ENCODE assay signal across 26 cellular contexts in genomic region chr1:56965191-56965590, GRCh38. TPM values are rescaled to one million over a fixed set of nuclear protein-coding genes. Genes with fewer than 3 reads are reported as not detected.
DNase-seq lines count a peak whose midpoint lies in the region; ATAC-seq, FAIRE-seq and TF ChIP-seq lines count a peak whose summit lies in the region.
"Had no signal": no experiment of that assay in that cellular context is flagged by ENCODE, and none has a peak within 500 bp of the region (broad histone marks: within the 10 kb centered on the region; RNA-seq: fewer than 3 reads in every experiment).

No MANE protein-coding gene starts in this region.

- peak overlapping the region; percentile 54 for H3K27ac Mint-ChIP-seq in neural crest cell (ENCODE audit: unreplicated experiment)
- H3K27ac Mint-ChIP-seq: CD4-positive, alpha-beta T cell; CD8-positive, alpha-beta memory T cell had no signal

- H3K9me3 Mint-ChIP-seq in neural crest cell = peaks cover 3% of the 10 kb centered on the region

- in situ Hi-C loops in HepG2 (cut with HindIII; ENCODE audit: extremely low pct_ligation_motif_present, low pct_unique_long_range_greater_than_20kb) = loop anchor here (5.0 kb wide), 1 partner anchor 133 kb away; no protein-coding TSS in a partner anchor

- peak overlapping the region; percentile 21; the same call in 1 of the 2 replicates for H3K9ac ChIP-seq in HepG2 (ENCODE audit: insufficient read depth, low read depth, low read length)
- H3K9ac ChIP-seq: BLaER1 treated with 17β-estradiol and CSF1 and Interleukin-3, amounts not matched to agents 10 nM and 100 nM; GM23248 had no signal

- H2AFZ ChIP-seq in HepG2 (ENCODE audit: low read length) = no peak overlapping the region
- H2AFZ ChIP-seq: GM23248 had no signal

- no peaks in the 10 kb centered on the region for H4K20me1 ChIP-seq in HepG2 (ENCODE audit: insufficient read depth, low read length)
- H4K20me1 ChIP-seq: BLaER1 treated with 17β-estradiol and CSF1 and Interleukin-3, amounts not matched to agents 10 nM and 100 nM had no signal

- TF ChIP-seq CTCF in HEK293 (tag by site-specific recombination; IDR thresholded peaks at IDR 0.05) = no peak
- no peak for TF ChIP-seq CTCF in HepG2 (CRISPR knock-in tag; IDR thresholded peaks at IDR 0.05)
- TF ChIP-seq CTCF in neural crest cell (conservative IDR thresholded peaks at IDR 0.05) = no peak
- TF ChIP-seq CTCF in spleen (IDR thresholded peaks at IDR 0.05 in 8 of 11, conservative IDR thresholded peaks at IDR 0.05 in 3 of 11) = no peak

- BruUV-seq in HepG2 (replicated peaks; lab: Mats Ljungman, UMichigan) = no TSS peak

- peak overlapping the region; percentile 67 for H3K4me2 ChIP-seq in HepG2 (ENCODE audit: low read depth, low read length)
- H3K4me2 ChIP-seq: BLaER1 treated with 17β-estradiol and CSF1 and Interleukin-3, amounts not matched to agents 10 nM and 100 nM had no signal

- TF ChIP-seq POLR2A in HepG2 (IDR thresholded peaks at IDR 0.05; ENCODE audit: insufficient read depth in 1 of 2, low read depth in 2 of 2, low read length in 2 of 2) (no peak), spleen (IDR thresholded peaks at IDR 0.05) (no peak)

- CTCF ChIA-PET in HEK293 (lab: Yijun Ruan, JAX) (interaction anchor here (1.4 kb wide), 1 partner anchor 134 kb away, joined by 4 read pairs; no protein-coding TSS in a partner anchor), HepG2 (lab: Yijun Ruan, JAX; ENCODE audit: low intra/inter-chr PET ratio, low total read pairs) (no interaction called here)

- intact Hi-C loops in HepG2 (cut with micrococcal nuclease; ENCODE audit: unreplicated experiment) (loop anchor here (10.0 kb wide), 1 partner anchor 100 kb away; no protein-coding TSS in a partner anchor), spleen (cut with DNase I; ENCODE audit: low total_unique reads) (no loop called here)

- POLR2A ChIA-PET in HEK293 (lab: Yijun Ruan, JAX) (no interaction called here), HepG2 (lab: Yijun Ruan, JAX) (interaction anchor here (0.6 to 4.3 kb wide), 11 partner anchors 21 to 313 kb away, joined by 3 to 50 read pairs (median 4); partner anchors contain the start of gene C8A)

- H3K36me3 ChIP-seq in HEK293 (ENCODE audit: control insufficient read depth in 2 of 2, insufficient read depth in 1 of 2, low read length in 2 of 2) (no peaks in the 10 kb centered on the region), HepG2 (replicated peaks in 1 of 2; ENCODE audit: control insufficient read depth in 1 of 2, insufficient read depth in 2 of 2, low read length in 2 of 2) (no peaks in the 10 kb centered on the region), spleen (no peaks in the 10 kb centered on the region)
- H3K36me3 ChIP-seq: BE2C; BLaER1 treated with 17β-estradiol and CSF1 and Interleukin-3, amounts not matched to agents 10 nM and 100 nM had no signal

- peaks cover 4% of the 10 kb centered on the region for H3K4me1 Mint-ChIP-seq in neural crest cell
- H3K4me1 Mint-ChIP-seq: CD14-positive monocyte; CD8-positive, alpha-beta memory T cell had no signal

- no peak for FAIRE-seq in HepG2 (lab: Jason Lieb, UNC)
- FAIRE-seq: A204.1, D721Med, GM12891, GM18507, H1 had no signal

- H3K4me3 Mint-ChIP-seq in neural crest cell = no peak overlapping the region
- H3K4me3 Mint-ChIP-seq: CD14-positive monocyte; CD4-positive, alpha-beta T cell; CD8-positive, alpha-beta memory T cell had no signal

- 85% methylated on average over 3 of the region's 3 CpGs for WGBS in HepG2 (ENCODE audit: low lambda C conversion rate)
- WGBS in spleen, 5 donors = 66 to 96% (median 83%) methylated on average over 3 of the region's 3 CpGs

- H3K4me3 ChIP-seq in HEK293 (ENCODE audit: low read depth, low read length) (no peak overlapping the region), HepG2 (replicated peaks in 1 of 3; ENCODE audit: insufficient read depth in 1 of 3, low read depth in 2 of 3, low read length in 3 of 3) (peak overlapping the region in 2 of 3 experiments; percentile 19 to 24; a peak in 2 of 6 replicates), spleen (no peak overlapping the region)
- H3K4me3 ChIP-seq: BLaER1 treated with 17β-estradiol and CSF1 and Interleukin-3, amounts not matched to agents 10 nM and 100 nM; GM23248 had no signal

- H3K4me1 ChIP-seq in HEK293 (ENCODE audit: control insufficient read depth, insufficient read depth, low read length) = no peaks in the 10 kb centered on the region
- H3K4me1 ChIP-seq in HepG2 (ENCODE audit: insufficient read depth, low read length) = peaks cover 64% of the 10 kb centered on the region
- no peaks in the 10 kb centered on the region for H3K4me1 ChIP-seq in spleen
- H3K4me1 ChIP-seq: BE2C; BLaER1 treated with 17β-estradiol and CSF1 and Interleukin-3, amounts not matched to agents 10 nM and 100 nM had no signal

- no peak for TF ChIP-seq RAD21 in HepG2 (CRISPR knock-in tag; IDR thresholded peaks at IDR 0.05)

- TF ChIP-seq EP300 in HepG2 (IDR thresholded peaks at IDR 0.05; ENCODE audit: low read depth in 2 of 2, low read length in 2 of 2) = no peak
- no peak for TF ChIP-seq EP300 in HepG2 (CRISPR knock-in tag; IDR thresholded peaks at IDR 0.05; ENCODE audit: borderline replicate concordance)

- H3K27me3 ChIP-seq in HepG2 (ENCODE audit: control insufficient read depth in 1 of 2, insufficient read depth in 2 of 2, low read length in 2 of 2) (no peaks in the 10 kb centered on the region), spleen (replicated peaks in 1 of 7) (no peaks in the 10 kb centered on the region)
- H3K27me3 ChIP-seq: BE2C; BLaER1 treated with 17β-estradiol and CSF1 and Interleukin-3, amounts not matched to agents 10 nM and 100 nM had no signal

- no peaks in the 10 kb centered on the region for H3K27me3 Mint-ChIP-seq in neural crest cell (ENCODE audit: low read depth)

- H3K79me2 ChIP-seq in HepG2 (ENCODE audit: insufficient read depth, low read length) = no peaks in the 10 kb centered on the region

- H3K36me3 Mint-ChIP-seq in neural crest cell (ENCODE audit: low read depth) = no peaks in the 10 kb centered on the region
- H3K36me3 Mint-ChIP-seq: CD14-positive monocyte; CD8-positive, alpha-beta memory T cell had no signal

- DNase-seq in HepG2 (ENCODE audit: low spot score) = no peak
- no peak for DNase-seq in neural crest cell (ENCODE audit: low read depth, low spot score)
- DNase-seq in renal cortical epithelial cell (ENCODE audit: low read depth) = peak; percentile 17
- no peak for DNase-seq in SK-N-DZ (ENCODE audit: low spot score)
- DNase-seq in spleen = no peak
- DNase-seq: AML-193; BE2C; CD4-positive, alpha-beta T cell; CD8-positive, alpha-beta memory T cell; DMS 273 treated with DMSO at 0.1 percent for 48 hours; DMS79; EL; GDM1; GM23248; H7; HCEC 1CT had no signal

- no peaks in the 10 kb centered on the region for H3K9me3 ChIP-seq in HEK293 (ENCODE audit: control insufficient read depth, insufficient read depth, low read depth, low read length)
- H3K9me3 ChIP-seq in HepG2 (ENCODE audit: low read length) = no peaks in the 10 kb centered on the region
- H3K9me3 ChIP-seq in spleen = peaks cover 0 to 6% (median 0%) of the 10 kb centered on the region in 8 donors
- H3K9me3 ChIP-seq: BE2C had no signal

- H3K27ac ChIP-seq in HEK293 (ENCODE audit: extremely low read depth, low read depth, low read length) (no peak overlapping the region), HepG2 (ENCODE audit: extremely low read length, insufficient read depth, low read length) (peak overlapping the region; percentile 73), spleen (no peak overlapping the region)
- H3K27ac ChIP-seq: 22Rv1; BLaER1 treated with 17β-estradiol and CSF1 and Interleukin-3, amounts not matched to agents 10 nM and 100 nM; GM23248 had no signal

- ATAC-seq in HepG2 (no peak), HG03571 (IDR thresholded peaks at IDR 0.05; ENCODE audit: unreplicated experiment) (no peak)

TF ChIP-seq in HEK293, 187 proteins besides CTCF, POLR2A, EP300 and RAD21 (continues in another document):
- peak; percentile 73 for TF ChIP-seq ZIC2 (tag by site-specific recombination; IDR thresholded peaks at IDR 0.05)

TF ChIP-seq in HepG2, 621 proteins besides CTCF, POLR2A, EP300 and RAD21 (continues in another document):
- TF ChIP-seq ZNF678 (CRISPR knock-in tag; IDR thresholded peaks at IDR 0.05) (no peak), ZBTB7A (CRISPR knock-in tag; IDR thresholded peaks at IDR 0.05) (no peak), ZNF496 (CRISPR knock-in tag; IDR thresholded peaks at IDR 0.05; ENCODE audit: insufficient replicate concordance) (no peak), ZNF12 (CRISPR knock-in tag; IDR thresholded peaks at IDR 0.05) (no peak), KLF13 (CRISPR knock-in tag; IDR thresholded peaks at IDR 0.05) (no peak), ZNF563 (CRISPR knock-in tag; IDR thresholded peaks at IDR 0.05) (no peak)

RNA-seq across cellular contexts. Expression of gene C8B, which starts 0.6 kb away (rescaled TPM):
- total RNA-seq in HepG2 (2016; rRNA removed; fragmentation: Illumina TruSeq; extraction: Trizol) (3.3 and 8.4 TPM in 2 replicates), neural crest cell (not detected in 2 replicates), renal cortical epithelial cell (not detected in 2 replicates), spleen (not detected)
- 0.53 and 0.61 TPM in 2 replicates for total RNA-seq in HepG2 (2016; cell fraction: cytosol; rRNA removed; fragmentation: Illumina TruSeq; extraction: Trizol; ENCODE audit: low read depth)
- 5.1 and 7.4 TPM in 2 replicates for total RNA-seq in HepG2 (2016; cell fraction: insoluble cytoplasmic fraction; rRNA removed; fragmentation: Illumina TruSeq; extraction: Trizol)
- total RNA-seq in HepG2 (2016; cell fraction: membrane; rRNA removed; fragmentation: Illumina TruSeq; extraction: Trizol) = 1.4 and 1.8 TPM in 2 replicates
- 6.6 and 7.4 TPM in 2 replicates for total RNA-seq in HepG2 (2016; cell fraction: nucleus; rRNA removed; fragmentation: Illumina TruSeq; extraction: Trizol)
- polyA plus RNA-seq in HepG2 (2011; rRNA removed) (11.3 and 21.1 TPM in 2 replicates), spleen (not detected)
- polyA plus RNA-seq in HepG2 (2011; cell fraction: cytosol; rRNA removed) = 9.0 and 19.4 TPM in 2 replicates
- 9.1 and 11.3 TPM in 2 replicates for polyA plus RNA-seq in HepG2 (2011; cell fraction: nucleus; rRNA removed)
- polyA plus RNA-seq in HepG2 (2012) = 10.5 and 17.8 TPM in 2 replicates
- 0.57 and 0.66 TPM in 2 replicates for polyA plus RNA-seq in HepG2 (2016; cell fraction: cytosol; fragmentation: Illumina TruSeq; extraction: Trizol; ENCODE audit: low read depth)
- 3.7 and 3.8 TPM in 2 replicates for polyA plus RNA-seq in HepG2 (2016; cell fraction: insoluble cytoplasmic fraction; fragmentation: Illumina TruSeq; extraction: Trizol; ENCODE audit: low read depth)
- polyA plus RNA-seq in HepG2 (2016; cell fraction: membrane; fragmentation: Illumina TruSeq; extraction: Trizol; ENCODE audit: low read depth) = 1.2 and 1.4 TPM in 2 replicates
- 5.9 and 7.7 TPM in 2 replicates for polyA plus RNA-seq in HepG2 (2016; cell fraction: nucleus; fragmentation: Illumina TruSeq; extraction: Trizol; ENCODE audit: insufficient read depth, low read depth)
- polyA minus RNA-seq in HepG2 (2011; rRNA and poly(A)+ RNA removed; ENCODE audit: low replicate concordance) = 9.1 TPM in 1 of 2 replicates, not detected in the other
- 4.2 and 7.6 TPM in 2 replicates for polyA minus RNA-seq in HepG2 (2011; cell fraction: cytosol; rRNA and poly(A)+ RNA removed)
- polyA minus RNA-seq in HepG2 (2011; cell fraction: nucleus; rRNA and poly(A)+ RNA removed) = 4.8 and 11.1 TPM in 2 replicates
- not detected in 2 replicates for polyA plus RNA-seq in SK-N-DZ (2014; cell fraction: cytosol; rRNA removed)
- not detected in 2 replicates for polyA plus RNA-seq in SK-N-DZ (2014; cell fraction: nucleus; rRNA removed)
- total RNA-seq: CD4-positive, alpha-beta T cell; CD8-positive, alpha-beta memory T cell; GM23248; H1; H7 had no signal
- polyA plus RNA-seq: CD14-positive monocyte; CD8-positive, alpha-beta memory T cell; GM23248; H1 had no signal

Comparison
In these comparisons a context has a peak if more than half of its experiments do, and no peak if none do; other contexts are left out.
1. H3K4me3 ChIP-seq: peak in HepG2 (2 of 3); none in HEK293 (single experiment) and spleen (0 of 8).